Comparison of ENCODE assay signal across 1 cellular context in the genomic region with DNA sequence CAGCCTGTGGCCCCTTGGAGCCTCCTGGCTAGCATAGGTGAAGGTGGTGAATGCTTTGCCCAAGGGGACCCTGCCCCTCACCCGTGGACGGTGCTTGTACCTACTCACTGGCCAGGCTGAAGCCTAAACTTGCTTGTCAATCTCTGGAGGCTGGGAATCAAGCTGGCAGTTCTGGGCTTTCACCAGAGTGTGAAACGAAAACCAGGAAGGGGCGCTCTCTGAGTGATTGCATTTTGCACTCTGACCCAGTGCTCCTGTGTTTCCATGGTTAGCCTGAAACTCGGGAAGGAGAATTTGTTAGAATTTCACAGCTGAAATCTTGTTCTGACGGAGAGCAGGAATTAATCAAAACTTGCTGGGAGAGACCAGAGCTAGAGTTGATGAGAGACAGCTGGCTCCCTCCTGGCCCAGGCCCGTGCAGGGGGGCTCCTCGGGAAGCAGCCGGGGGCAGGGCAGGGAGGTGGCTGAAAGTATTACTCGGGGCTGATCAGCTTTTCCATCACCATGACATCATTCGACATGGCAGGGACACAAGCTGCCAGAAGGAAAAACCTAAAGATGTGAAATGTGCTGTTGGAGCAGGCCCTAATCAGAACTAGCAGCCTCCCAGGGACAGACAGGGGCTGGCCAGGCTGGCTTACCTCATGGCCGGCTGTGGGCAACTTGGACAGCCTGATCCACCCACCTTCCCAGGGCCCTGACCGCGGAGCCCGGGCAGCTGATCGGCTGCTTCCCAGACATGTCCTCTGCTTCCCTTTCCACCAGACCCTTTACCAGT.
TF ChIP-seq lines count a peak whose summit lies in the region.

No MANE protein-coding gene starts in this region.

TF ChIP-seq in HepG2, 621 proteins besides CTCF, POLR2A, EP300 and RAD21:
- TF ChIP-seq ZFP36L2 (CRISPR knock-in tag; IDR thresholded peaks at IDR 0.05) (no peak), ZNF446 (CRISPR knock-in tag; IDR thresholded peaks at IDR 0.05) (no peak), ZNF562 (CRISPR knock-in tag; IDR thresholded peaks at IDR 0.05; ENCODE audit: borderline replicate concordance) (no peak), DMAP1 (CRISPR knock-in tag; IDR thresholded peaks at IDR 0.05) (no peak), GATA4 (IDR thresholded peaks at IDR 0.05; ENCODE audit: borderline replicate concordance, low read depth) (no peak), ZNF660 (CRISPR knock-in tag; IDR thresholded peaks at IDR 0.05; ENCODE audit: borderline replicate concordance, low read depth) (no peak), ZNF766 (CRISPR knock-in tag; IDR thresholded peaks at IDR 0.05; ENCODE audit: borderline replicate concordance) (no peak), RBM22 (optimal IDR thresholded peaks at IDR 0.05; ENCODE audit: low read length) (no peak), ZBTB42 (CRISPR knock-in tag; IDR thresholded peaks at IDR 0.05) (no peak), RFXAP (CRISPR knock-in tag; IDR thresholded peaks at IDR 0.05; ENCODE audit: borderline replicate concordance) (no peak), KDM2A (CRISPR knock-in tag; IDR thresholded peaks at IDR 0.05; ENCODE audit: borderline replicate concordance, low read depth) (no peak), HNRNPL (IDR thresholded peaks at IDR 0.05; ENCODE audit: low read depth, low read length) (no peak), SRSF4 (IDR thresholded peaks at IDR 0.05; ENCODE audit: low read depth, low read length, poor library complexity, severe bottlenecking) (no peak), HMGA1 (CRISPR knock-in tag; conservative IDR thresholded peaks at IDR 0.05) (no peak), ZNF30 (CRISPR knock-in tag; IDR thresholded peaks at IDR 0.05) (no peak)
- TF ChIP-seq, protein P1, sequence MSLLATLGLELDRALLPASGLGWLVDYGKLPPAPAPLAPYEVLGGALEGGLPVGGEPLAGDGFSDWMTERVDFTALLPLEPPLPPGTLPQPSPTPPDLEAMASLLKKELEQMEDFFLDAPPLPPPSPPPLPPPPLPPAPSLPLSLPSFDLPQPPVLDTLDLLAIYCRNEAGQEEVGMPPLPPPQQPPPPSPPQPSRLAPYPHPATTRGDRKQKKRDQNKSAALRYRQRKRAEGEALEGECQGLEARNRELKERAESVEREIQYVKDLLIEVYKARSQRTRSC (CRISPR knock-in tag; IDR thresholded peaks at IDR 0.05; ENCODE audit: low read depth): no peak
- TF ChIP-seq, protein P2, sequence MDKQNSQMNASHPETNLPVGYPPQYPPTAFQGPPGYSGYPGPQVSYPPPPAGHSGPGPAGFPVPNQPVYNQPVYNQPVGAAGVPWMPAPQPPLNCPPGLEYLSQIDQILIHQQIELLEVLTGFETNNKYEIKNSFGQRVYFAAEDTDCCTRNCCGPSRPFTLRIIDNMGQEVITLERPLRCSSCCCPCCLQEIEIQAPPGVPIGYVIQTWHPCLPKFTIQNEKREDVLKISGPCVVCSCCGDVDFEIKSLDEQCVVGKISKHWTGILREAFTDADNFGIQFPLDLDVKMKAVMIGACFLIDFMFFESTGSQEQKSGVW (CRISPR knock-in tag; IDR thresholded peaks at IDR 0.05; ENCODE audit: borderline replicate concordance): no peak
- TF ChIP-seq, protein P3, sequence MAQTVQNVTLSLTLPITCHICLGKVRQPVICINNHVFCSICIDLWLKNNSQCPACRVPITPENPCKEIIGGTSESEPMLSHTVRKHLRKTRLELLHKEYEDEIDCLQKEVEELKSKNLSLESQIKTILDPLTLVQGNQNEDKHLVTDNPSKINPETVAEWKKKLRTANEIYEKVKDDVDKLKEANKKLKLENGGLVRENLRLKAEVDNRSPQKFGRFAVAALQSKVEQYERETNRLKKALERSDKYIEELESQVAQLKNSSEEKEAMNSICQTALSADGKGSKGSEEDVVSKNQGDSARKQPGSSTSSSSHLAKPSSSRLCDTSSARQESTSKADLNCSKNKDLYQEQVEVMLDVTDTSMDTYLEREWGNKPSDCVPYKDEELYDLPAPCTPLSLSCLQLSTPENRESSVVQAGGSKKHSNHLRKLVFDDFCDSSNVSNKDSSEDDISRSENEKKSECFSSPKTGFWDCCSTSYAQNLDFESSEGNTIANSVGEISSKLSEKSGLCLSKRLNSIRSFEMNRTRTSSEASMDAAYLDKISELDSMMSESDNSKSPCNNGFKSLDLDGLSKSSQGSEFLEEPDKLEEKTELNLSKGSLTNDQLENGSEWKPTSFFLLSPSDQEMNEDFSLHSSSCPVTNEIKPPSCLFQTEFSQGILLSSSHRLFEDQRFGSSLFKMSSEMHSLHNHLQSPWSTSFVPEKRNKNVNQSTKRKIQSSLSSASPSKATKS (CRISPR knock-in tag; IDR thresholded peaks at IDR 0.05): no peak
